17 cellular contexts compared by ENCODE assay signal in the genomic region with DNA sequence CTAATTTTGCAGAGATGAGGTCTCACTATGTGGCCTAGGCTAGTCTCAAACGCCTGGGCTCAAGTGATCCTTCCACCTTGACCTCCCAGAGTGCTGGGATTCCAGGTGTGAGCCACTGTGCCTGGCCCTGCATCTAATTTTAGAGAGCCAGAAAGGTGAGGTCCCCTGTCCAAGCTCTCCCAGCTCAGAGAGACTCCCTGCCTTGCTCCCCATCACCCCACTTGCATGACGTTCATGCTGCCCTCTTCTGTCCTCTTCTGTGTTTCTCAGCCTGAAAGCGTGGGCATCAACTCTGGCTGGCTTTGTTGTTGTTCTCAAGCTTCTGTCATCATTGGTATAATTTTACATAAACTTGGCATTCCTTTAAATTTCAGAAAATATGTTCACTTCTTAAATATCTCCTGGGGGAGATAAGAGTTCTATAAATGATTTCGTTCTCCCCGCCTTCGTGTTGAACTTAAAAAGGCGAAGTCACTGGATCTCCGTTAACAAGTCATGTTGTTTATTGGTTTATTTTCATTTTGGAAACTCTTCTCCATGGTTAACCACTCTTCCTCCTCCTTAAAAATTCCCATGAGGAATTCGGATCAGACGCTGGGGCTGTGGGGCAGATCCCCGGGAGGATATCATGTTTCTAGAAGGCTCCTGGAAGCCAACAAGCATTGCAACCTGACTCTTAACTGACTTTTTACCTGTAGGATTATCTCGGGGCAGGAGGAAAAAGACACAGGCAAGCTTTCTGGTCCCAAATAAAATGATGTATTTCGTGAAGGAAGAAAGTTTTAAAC. TPM values are rescaled to one million over a fixed set of nuclear protein-coding genes. Genes with fewer than 3 reads are reported as not detected.
DNase-seq lines count a peak whose midpoint lies in the region; TF ChIP-seq lines count a peak whose summit lies in the region.
"Had no signal": no experiment of that assay in that cellular context is flagged by ENCODE, and none has a peak within 500 bp of the region (broad histone marks: within the 10 kb centered on the region; RNA-seq: fewer than 3 reads in every experiment).

No MANE protein-coding gene starts in this region.

- BruUV-seq in Calu3 (replicated peaks; lab: Mats Ljungman, UMichigan), result no TSS peak

- H3K9me3 Mint-ChIP-seq in Calu3 (ENCODE audit: low read depth, unreplicated experiment) (no peaks in the 10 kb centered on the region), immature natural killer cell (peaks cover 0 to 1% (median 0%) of the 10 kb centered on the region in 6 donors)
- H3K9me3 Mint-ChIP-seq: activated naive CD8-positive, alpha-beta T cell treated with anti-CD3 and anti-CD28 coated beads, Interleukin-2, amount 50 U/mL, for 24 hours; activated T-cell treated with anti-CD3 and anti-CD28 coated beads, Interleukin-2, amount 50 U/mL, for 4 hours; CD4-positive, CD25-positive, alpha-beta regulatory T cell had no signal

- H3K27ac Mint-ChIP-seq in Calu3 (ENCODE audit: unreplicated experiment) (peak overlapping the region; percentile 25), immature natural killer cell (no peak overlapping the region)
- H3K27ac Mint-ChIP-seq: activated naive CD8-positive, alpha-beta T cell treated with anti-CD3 and anti-CD28 coated beads, Interleukin-2, amount 50 U/mL, for 24 hours; CD4-positive, CD25-positive, alpha-beta regulatory T cell had no signal

- TF ChIP-seq CTCF in Calu3 (IDR thresholded peaks at IDR 0.05; ENCODE audit: unreplicated experiment), result no peak
- peak; percentile 48 for TF ChIP-seq CTCF in choroid plexus epithelial cell (conservative IDR thresholded peaks at IDR 0.05; ENCODE audit: low read depth, low read length)

- DNase-seq in Calu3, result peak; percentile 55
- DNase-seq in NCI-H2107 treated with DMSO at 0.1 percent for 48 hours (lab: John Stamatoyannopoulos, UW; ENCODE audit: unreplicated experiment), result peak; percentile 50
- peak; percentile 62 for DNase-seq in choroid plexus epithelial cell (ENCODE audit: low read depth)
- peak; percentile 28 for DNase-seq in posterior vena cava (ENCODE audit: low spot score)
- DNase-seq in immature natural killer cell, result no peak
- DNase-seq in dedifferentiated amniotic fluid mesenchymal stem cell (ENCODE audit: extremely low spot score), result no peak
- no peak for DNase-seq in activated T-cell treated with anti-CD3 and anti-CD28 coated beads for 4 hours
- DNase-seq in NCI-H526 (lab: John Stamatoyannopoulos, UW), result no peak
- DNase-seq: activated naive CD8-positive, alpha-beta T cell treated with anti-CD3 and anti-CD28 coated beads, Interleukin-2, amount 50 U/mL, for 24 hours; activated T-cell treated with anti-CD3 and anti-CD28 coated beads, Interleukin-2, amount 50 U/mL, for 4 hours; CD4-positive, CD25-positive, alpha-beta regulatory T cell; colonic mucosa; esophagus squamous epithelium; GF-D8; stimulated activated CD4-positive, alpha-beta T cell treated with anti-CD3 and anti-CD28 coated beads, Interleukin-4, amount 100 ng/mL, for 1 hour; stimulated activated naive CD4-positive, alpha-beta T cell had no signal

- no peak overlapping the region for H3K4me3 ChIP-seq in choroid plexus epithelial cell (ENCODE audit: low read depth, low read length)
- H3K4me3 ChIP-seq: colonic mucosa, esophagus squamous epithelium, prostate gland had no signal

- H3K4me1 Mint-ChIP-seq in Calu3 (ENCODE audit: low read depth, unreplicated experiment), result peaks cover 19% of the 10 kb centered on the region
- no peaks in the 10 kb centered on the region for H3K4me1 Mint-ChIP-seq in immature natural killer cell
- H3K4me1 Mint-ChIP-seq: CD4-positive, CD25-positive, alpha-beta regulatory T cell had no signal

- H3K36me3 Mint-ChIP-seq in Calu3 (ENCODE audit: insufficient read depth, unreplicated experiment), result no peaks in the 10 kb centered on the region
- no peaks in the 10 kb centered on the region for H3K36me3 Mint-ChIP-seq in immature natural killer cell
- H3K36me3 Mint-ChIP-seq: CD4-positive, CD25-positive, alpha-beta regulatory T cell had no signal

- H3K4me3 Mint-ChIP-seq in Calu3 (ENCODE audit: low read depth, unreplicated experiment), result no peak overlapping the region
- H3K4me3 Mint-ChIP-seq in immature natural killer cell, result no peak overlapping the region
- H3K4me3 Mint-ChIP-seq: activated naive CD8-positive, alpha-beta T cell treated with anti-CD3 and anti-CD28 coated beads, Interleukin-2, amount 50 U/mL, for 24 hours; activated T-cell treated with anti-CD3 and anti-CD28 coated beads, Interleukin-2, amount 50 U/mL, for 4 hours; CD4-positive, CD25-positive, alpha-beta regulatory T cell had no signal

- intact Hi-C loops in Calu3 (cut with micrococcal nuclease; ENCODE audit: unreplicated experiment) (loop anchor here (2.0 kb wide), 1 partner anchor 55 kb away; no protein-coding TSS in a partner anchor), posterior vena cava (cut with DNase I) (no loop called here)

- CTCF ChIA-PET in Calu3 (lab: Charles Lee), result interaction anchor here (0.6 to 1.9 kb wide), 12 partner anchors 10 to 130 kb away, joined by 3 to 19 read pairs (median 6); no protein-coding TSS in a partner anchor

- H3K27me3 Mint-ChIP-seq in Calu3 (ENCODE audit: unreplicated experiment) (no peaks in the 10 kb centered on the region), immature natural killer cell (ENCODE audit: low read depth in 3 of 3) (peaks cover 3 to 9% (median 5%) of the 10 kb centered on the region in 3 donors)

RNA-seq across cellular contexts. Expression of gene PARD6B, which starts 13.2 kb away (rescaled TPM):
- total RNA-seq in Calu3 (2022), result 114 and 127 TPM in 2 replicates
- total RNA-seq in posterior vena cava, result 1 to 10 TPM; 1.0 to 1.4 TPM
- 1 to 10 TPM in 1 of 3 donors, under 1 TPM in 2; 0.38 to 1.1 (median 0.96) TPM for polyA plus RNA-seq in immature natural killer cell

RNA-seq across cellular contexts. Expression of gene RIPOR3, which starts 26.8 kb away (rescaled TPM):
- 2.8 and 4.0 TPM in 2 replicates for total RNA-seq in Calu3 (2022)
- total RNA-seq in posterior vena cava, result 10 to 100 TPM; 10.6 to 11.2 TPM
- 1 to 10 TPM in 2 of 3 donors, under 1 TPM in 1; 0.41 to 1.2 (median 1.0) TPM for polyA plus RNA-seq in immature natural killer cell

Comparison
In these comparisons a context has a peak if more than half of its experiments do, and no peak if none do; other contexts are left out.
1. DNase-seq: peak in Calu3 (single experiment), NCI-H2107 treated with DMSO at 0.1 percent for 48 hours (single experiment), choroid plexus epithelial cell (single experiment) and posterior vena cava (single experiment); none in immature natural killer cell (0 of 3), dedifferentiated amniotic fluid mesenchymal stem cell (single experiment), activated T-cell treated with anti-CD3 and anti-CD28 coated beads for 4 hours (single experiment) and NCI-H526 (0 of 2).
2. RNA of gene PARD6B, which starts 13.2 kb away (total RNA-seq): 114 to 127 TPM in Calu3; 1.0 to 1.4 TPM in posterior vena cava; every median in the first group is over 10 times any median in the second.